ENCODE assay signal across 10 cellular contexts in the genomic region with DNA sequence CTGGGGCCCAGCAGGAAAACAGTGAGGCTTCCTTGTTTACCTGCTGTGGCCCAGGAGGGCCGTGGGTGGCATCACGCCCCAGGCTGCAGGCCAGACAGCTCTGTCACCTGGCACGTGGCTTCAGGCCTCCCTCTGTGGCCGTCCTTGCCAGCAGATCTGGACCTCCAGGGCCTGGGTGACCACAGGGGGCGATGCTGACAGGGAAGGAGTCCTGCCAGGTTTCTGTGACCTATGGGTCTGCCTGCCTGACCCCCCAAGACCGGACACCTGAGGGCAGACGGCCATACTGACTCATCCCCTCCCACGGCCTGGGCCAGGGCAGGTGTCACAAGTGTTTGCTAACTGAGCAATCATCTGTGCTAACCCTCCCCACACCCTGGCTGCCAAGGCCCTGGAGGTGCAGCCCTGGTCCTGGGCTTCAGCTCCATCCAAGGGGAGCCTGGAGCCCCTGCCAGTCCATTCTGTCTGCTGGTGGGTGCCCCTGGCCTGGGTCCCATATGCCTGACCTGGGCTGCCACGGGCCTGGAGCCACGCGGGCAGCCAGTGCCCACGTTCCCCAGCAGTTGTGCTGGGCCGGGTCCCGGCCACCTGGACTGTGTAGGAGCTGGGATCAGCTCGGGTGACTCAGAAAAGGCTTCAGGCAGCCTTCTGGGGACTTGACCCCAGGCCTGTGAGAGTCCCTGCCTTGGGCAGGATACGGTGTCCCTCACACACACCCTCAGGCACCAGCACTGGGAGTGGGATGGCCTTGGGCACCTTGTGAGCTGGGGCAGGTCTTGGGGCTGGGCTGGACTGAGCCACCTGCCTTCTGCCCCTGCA. TPM values are rescaled to one million over a fixed set of nuclear protein-coding genes. Genes with fewer than 3 reads are reported as not detected.
DNase-seq lines count a peak whose midpoint lies in the region; ATAC-seq, FAIRE-seq and TF ChIP-seq lines count a peak whose summit lies in the region.
"Had no signal": no experiment of that assay in that cellular context is flagged by ENCODE, and none has a peak within 500 bp of the region (broad histone marks: within the 10 kb centered on the region; RNA-seq: fewer than 3 reads in every experiment).

No MANE protein-coding gene starts in this region.

- no peaks in the 10 kb centered on the region for H4K20me1 ChIP-seq in GM12878 (ENCODE audit: control insufficient read depth, insufficient read depth)

- peak overlapping the region in 1 of 2 experiments; percentile 70; a peak in 4 of 6 replicates for H3K27ac ChIP-seq in A549
- H3K27ac ChIP-seq in GM12878 (ENCODE audit: control insufficient read depth, insufficient read depth) = no peak overlapping the region
- H3K27ac ChIP-seq in right lobe of liver = peak overlapping the region in 2 of 3 donors; percentile 51 to 66
- H3K27ac ChIP-seq: thoracic aorta had no signal

- H3K79me2 ChIP-seq in GM12878 (ENCODE audit: control insufficient read depth, insufficient read depth, low read length) = peaks cover 27% of the 10 kb centered on the region

- no peak overlapping the region for H3K9ac ChIP-seq in GM12878 (ENCODE audit: control insufficient read depth, insufficient read depth, low read length)

- FAIRE-seq in A549 (lab: Jason Lieb, UNC) = no peak
- no peak for FAIRE-seq in GM12878 (lab: Jason Lieb, UNC)
- FAIRE-seq: D721Med had no signal

- no peak for TF ChIP-seq CTCF in A549 (IDR thresholded peaks at IDR 0.05)
- no peak for TF ChIP-seq CTCF in GM13976 (IDR thresholded peaks at IDR 0.05; ENCODE audit: borderline replicate concordance, control extremely low read depth, extremely low read depth, insufficient read depth, missing control alignments)
- TF ChIP-seq CTCF in GM12878 (IDR thresholded peaks at IDR 0.05 in 2 of 3, conservative IDR thresholded peaks at IDR 0.05 in 1 of 3; ENCODE audit: control insufficient read depth in 2 of 3, extremely low read depth in 1 of 3, insufficient read depth in 1 of 3, low read depth in 3 of 3, low read length in 3 of 3) = no peak
- peak; percentile 23 to 44 (median 36) for TF ChIP-seq CTCF in right lobe of liver (IDR thresholded peaks at IDR 0.05)

- WGBS in A549 (ENCODE audit: missing lambda C conversion rate) = 33% methylated on average over 3 of the region's 16 CpGs
- WGBS in GM12878 (ENCODE audit: insufficient coverage, insufficient replicate concordance, low lambda C conversion rate, missing lambda C conversion rate) = 45% methylated on average over 16 of the region's 16 CpGs
- no CpG with 5 or more reads among the region's 16 CpGs for WGBS in right lobe of liver (ENCODE audit: insufficient coverage, low coverage, low lambda C conversion rate, missing lambda C conversion rate)

- TF ChIP-seq RAD21 in A549 (conservative IDR thresholded peaks at IDR 0.05 in 1 of 2, IDR thresholded peaks at IDR 0.05 in 1 of 2) (no peak), GM12878 (IDR thresholded peaks at IDR 0.05; ENCODE audit: insufficient read depth, low read depth, low read length) (no peak)

- intact Hi-C loops in GM12878 (cut with micrococcal nuclease; ENCODE audit: unreplicated experiment) (no loop called here), right lobe of liver (cut with DNase I) (no loop called here)

- POLR2A ChIA-PET in A549 (lab: Yijun Ruan, JAX) (no interaction called here), GM12878 (lab: Charles Lee) (no interaction called here)

- BruUV-seq in GM12878 (replicated peaks; lab: Mats Ljungman, UMichigan) = no TSS peak

- H3K4me1 ChIP-seq in A549 (peaks cover 29% of the 10 kb centered on the region), GM12878 (ENCODE audit: control insufficient read depth, insufficient read depth, low read length) (peaks cover 8% of the 10 kb centered on the region), right lobe of liver (peaks cover 0 to 23% (median 11%) of the 10 kb centered on the region in 4 donors)

- DNase-seq in A549 (ENCODE audit: low read depth in 1 of 2, low spot score in 1 of 2) (no peak), GM13976 (ENCODE audit: low spot score) (peak; percentile 49), GM12878 (ENCODE audit: low read depth, low spot score) (no peak), right lobe of liver (peak; percentile 92 to 96 (median 94)), mucosa of gallbladder (ENCODE audit: low spot score) (no peak)

- no peak for TF ChIP-seq EP300 in A549 (IDR thresholded peaks at IDR 0.05)
- TF ChIP-seq EP300 in GM12878 (IDR thresholded peaks at IDR 0.05; ENCODE audit: borderline replicate concordance in 1 of 2, control insufficient read depth in 1 of 2, low read depth in 2 of 2, low read length in 2 of 2) = no peak

- H3K36me3 ChIP-seq in GM12878 (ENCODE audit: control insufficient read depth in 2 of 2, insufficient read depth in 2 of 2, low read length in 1 of 2) = peaks cover 0 to 5% of the 10 kb centered on the region in 2 experiments; a peak in 3 of 4 replicates
- peaks cover 4 to 31% (median 14%) of the 10 kb centered on the region in 4 donors for H3K36me3 ChIP-seq in right lobe of liver

- RAD21 ChIA-PET in GM12878 (lab: Charles Lee; ENCODE audit: unreplicated experiment) = no interaction called here

- SMC1A ChIA-PET in GM12878 (lab: Charles Lee; ENCODE audit: uncharacterized antibody, unreplicated experiment) = no interaction called here

- H3K27me3 ChIP-seq in GM12878 (replicated peaks in 1 of 2; ENCODE audit: control insufficient read depth in 2 of 2, insufficient read depth in 2 of 2, low read length in 1 of 2) (no peaks in the 10 kb centered on the region), right lobe of liver (no peaks in the 10 kb centered on the region)

- CTCF ChIA-PET in A549 (lab: Yijun Ruan, JAX) = no interaction called here
- CTCF ChIA-PET in GM12878 (lab: Yijun Ruan, JAX) = no interaction called here

- H3K4me2 ChIP-seq in A549 (peak overlapping the region; percentile 50), GM12878 (ENCODE audit: control insufficient read depth, insufficient read depth) (no peak overlapping the region)

- H3K4me3 ChIP-seq in A549 (no peak overlapping the region), GM12878 (no peak overlapping the region), right lobe of liver (peak overlapping the region in 2 of 3 donors; percentile 5 to 6)
- H3K4me3 ChIP-seq: thoracic aorta had no signal

- no peak overlapping the region for H2AFZ ChIP-seq in GM12878 (ENCODE audit: control insufficient read depth, low read depth, low read length)

- in situ Hi-C loops in GM13976 (cut with MboI; ENCODE audit: low sequenced_read_pairs, unreplicated experiment) = no loop called here
- in situ Hi-C loops in GM12878 (cut with MboI) = no loop called here

- no peaks in the 10 kb centered on the region for H3K9me3 ChIP-seq in A549
- H3K9me3 ChIP-seq in GM12878 (replicated peaks; ENCODE audit: control insufficient read depth, insufficient read depth, low read length) = no peaks in the 10 kb centered on the region
- no peaks in the 10 kb centered on the region for H3K9me3 ChIP-seq in right lobe of liver
- H3K9me3 ChIP-seq: thoracic aorta had no signal

- TF ChIP-seq POLR2A in A549 (IDR thresholded peaks at IDR 0.05; ENCODE audit: low read length) (no peak), GM12878 (IDR thresholded peaks at IDR 0.05; ENCODE audit: low read depth, low read length) (no peak), right lobe of liver (IDR thresholded peaks at IDR 0.05) (no peak)

- no peak for ATAC-seq in A549
- ATAC-seq in GM12878 = no peak
- peak; percentile 63 to 73 (median 68) for ATAC-seq in right lobe of liver
- no peak for ATAC-seq in HG03196 (IDR thresholded peaks at IDR 0.05; ENCODE audit: unreplicated experiment)
- ATAC-seq in HG03378 (IDR thresholded peaks at IDR 0.05; ENCODE audit: unreplicated experiment) = no peak
- ATAC-seq in GM18858 (IDR thresholded peaks at IDR 0.05; ENCODE audit: unreplicated experiment) = no peak

RNA-seq across cellular contexts. Expression of gene CDC34, which starts 3.7 kb away (rescaled TPM):
- polyA plus RNA-seq in A549 (2011; rRNA removed) = 36.9 and 37.4 TPM in 2 replicates
- 82.8 and 83.4 TPM in 2 replicates for polyA plus RNA-seq in A549 (2012; cell fraction: cytosol; rRNA removed)
- 84.9 and 93.6 TPM in 2 replicates for polyA plus RNA-seq in A549 (2012; cell fraction: nucleus; rRNA removed)
- 56.3 to 62.6 TPM (median 57.6 TPM) in 3 replicates for polyA plus RNA-seq in A549 (2017; fragmentation: RNase III; extraction: RNeasy Plus Mini Kit Qiagen cat#74134 plus additional on column Dnase treatment)
- polyA minus RNA-seq in A549 (2011; rRNA and poly(A)+ RNA removed) = 29.1 and 29.2 TPM in 2 replicates
- total RNA-seq in GM12878 (2013; cell fraction: nucleolus; rRNA removed) = 16.2 and 17.0 TPM in 2 replicates
- total RNA-seq in GM12878 (2014; rRNA removed) = 48.9 and 50.5 TPM in 2 replicates
- 17.6 and 18.5 TPM in 2 replicates for total RNA-seq in GM12878 (2014; rRNA removed; fragmentation: Illumina TruSeq; extraction: Trizol)
- 41.4 and 41.9 TPM in 2 replicates for total RNA-seq in GM12878 (2021)
- polyA plus RNA-seq in GM12878 (2011; ENCODE audit: low read depth) = 7.5 TPM
- polyA plus RNA-seq in GM12878 (2011; rRNA removed) = 14.6 and 38.5 TPM in 2 replicates
- polyA plus RNA-seq in GM12878 (2011; cell fraction: cytosol; rRNA removed) = 36.8 and 52.4 TPM in 2 replicates
- polyA plus RNA-seq in GM12878 (2011; cell fraction: nucleus; rRNA removed) = 41.4 and 53.6 TPM in 2 replicates
- polyA plus RNA-seq in GM12878 (2012) = 22.7 and 23.7 TPM in 2 replicates
- polyA plus RNA-seq in GM12878 (2014; fragmentation: Illumina TruSeq; extraction: Trizol) = 5.9 and 14.9 TPM in 2 replicates
- 1 to 10 TPM in 1 of 2 experiments, under 1 TPM in 1; 0.31 to 1.3 TPM for polyA plus RNA-seq in GM12878 (2014; fragmentation: Nextera tagmentation; extraction: Ambion mirVana)
- polyA plus RNA-seq in GM12878 (2014; rRNA removed) = 43.8 and 49.3 TPM in 2 replicates
- polyA plus RNA-seq in GM12878 (2016; fragmentation: Nextera tagmentation; extraction: Ambion mirVana) = 10 to 100 TPM in 1 of 2 experiments, 1 to 10 TPM in 1; 6.9 to 41.1 TPM
- 10.9 and 19.3 TPM in 2 replicates for polyA minus RNA-seq in GM12878 (2011; rRNA and poly(A)+ RNA removed)
- 11.0 and 15.9 TPM in 2 replicates for polyA minus RNA-seq in GM12878 (2011; cell fraction: cytosol; rRNA and poly(A)+ RNA removed)
- 6.5 and 9.4 TPM in 2 replicates for polyA minus RNA-seq in GM12878 (2011; cell fraction: nucleus; rRNA and poly(A)+ RNA removed)
- 10 to 100 TPM; 44.8 to 81.8 (median 49.5) TPM for total RNA-seq in right lobe of liver
- 53.3 TPM for total RNA-seq in mucosa of gallbladder

RNA-seq across cellular contexts. Expression of gene GZMM, which starts 8.6 kb away (rescaled TPM):
- polyA plus RNA-seq in A549 (2011; rRNA removed) = not detected in 2 replicates
- polyA plus RNA-seq in A549 (2012; cell fraction: cytosol; rRNA removed) = 0.11 and 0.14 TPM in 2 replicates
- polyA plus RNA-seq in A549 (2012; cell fraction: nucleus; rRNA removed) = 0.39 and 0.64 TPM in 2 replicates
- polyA plus RNA-seq in A549 (2017; fragmentation: RNase III; extraction: RNeasy Plus Mini Kit Qiagen cat#74134 plus additional on column Dnase treatment) = 0.11 TPM in 1 of 3 replicates, not detected in the others
- polyA minus RNA-seq in A549 (2011; rRNA and poly(A)+ RNA removed) = not detected in 2 replicates
- total RNA-seq in GM12878 (2013; cell fraction: nucleolus; rRNA removed) = not detected in 2 replicates
- total RNA-seq in GM12878 (2014; rRNA removed) = not detected in 2 replicates
- not detected in 2 replicates for total RNA-seq in GM12878 (2014; rRNA removed; fragmentation: Illumina TruSeq; extraction: Trizol)
- 0.23 TPM in 1 of 2 replicates, not detected in the other for total RNA-seq in GM12878 (2021)
- not detected for polyA plus RNA-seq in GM12878 (2011; ENCODE audit: low read depth)
- 0.24 and 0.48 TPM in 2 replicates for polyA plus RNA-seq in GM12878 (2011; rRNA removed)
- polyA plus RNA-seq in GM12878 (2011; cell fraction: cytosol; rRNA removed) = 1.4 and 1.6 TPM in 2 replicates
- 0.51 and 1.8 TPM in 2 replicates for polyA plus RNA-seq in GM12878 (2011; cell fraction: nucleus; rRNA removed)
- not detected in 2 replicates for polyA plus RNA-seq in GM12878 (2012)
- polyA plus RNA-seq in GM12878 (2014; fragmentation: Illumina TruSeq; extraction: Trizol) = not detected in 2 replicates
- not detected for polyA plus RNA-seq in GM12878 (2014; fragmentation: Nextera tagmentation; extraction: Ambion mirVana)
- polyA plus RNA-seq in GM12878 (2014; rRNA removed) = 0.09 TPM in 2 replicates
- not detected for polyA plus RNA-seq in GM12878 (2016; fragmentation: Nextera tagmentation; extraction: Ambion mirVana)
- polyA minus RNA-seq in GM12878 (2011; rRNA and poly(A)+ RNA removed) = 0.98 TPM in 1 of 2 replicates, not detected in the other
- not detected in 2 replicates for polyA minus RNA-seq in GM12878 (2011; cell fraction: cytosol; rRNA and poly(A)+ RNA removed)
- not detected in 2 replicates for polyA minus RNA-seq in GM12878 (2011; cell fraction: nucleus; rRNA and poly(A)+ RNA removed)
- under 1 TPM in 3 of 6 experiments, not detected in 3; 0.59 to 0.95 (median 0.74) TPM for total RNA-seq in right lobe of liver
- total RNA-seq in mucosa of gallbladder = 2.7 TPM

RNA-seq across cellular contexts. Expression of gene TPGS1, which starts 27.9 kb away (rescaled TPM):
- polyA plus RNA-seq in A549 (2011; rRNA removed) (2.3 and 2.7 TPM in 2 replicates), A549 (2017; fragmentation: RNase III; extraction: RNeasy Plus Mini Kit Qiagen cat#74134 plus additional on column Dnase treatment) (12.5 to 13.8 TPM (median 13.1 TPM) in 3 replicates), GM12878 (2011; rRNA removed) (0.26 and 0.86 TPM in 2 replicates), GM12878 (2014; fragmentation: Illumina TruSeq; extraction: Trizol) (0.24 TPM in 1 of 2 replicates, not detected in the other), GM12878 (2014; fragmentation: Nextera tagmentation; extraction: Ambion mirVana) (not detected), GM12878 (2014; rRNA removed) (18.1 and 21.3 TPM in 2 replicates), GM12878 (2016; fragmentation: Nextera tagmentation; extraction: Ambion mirVana) (10 to 100 TPM in 1 of 2 experiments, 1 to 10 TPM in 1; 1.3 to 14.1 TPM)
- polyA plus RNA-seq in A549 (2012; cell fraction: cytosol; rRNA removed) = 16.0 and 27.9 TPM in 2 replicates
- 22.3 and 42.1 TPM in 2 replicates for polyA plus RNA-seq in A549 (2012; cell fraction: nucleus; rRNA removed)
- polyA minus RNA-seq in A549 (2011; rRNA and poly(A)+ RNA removed) = 1.1 TPM in 2 replicates
- total RNA-seq in GM12878 (2013; cell fraction: nucleolus; rRNA removed) = 5.4 and 6.8 TPM in 2 replicates
- total RNA-seq in GM12878 (2014; rRNA removed) (19.3 and 24.7 TPM in 2 replicates), GM12878 (2014; rRNA removed; fragmentation: Illumina TruSeq; extraction: Trizol) (0.46 and 0.72 TPM in 2 replicates), GM12878 (2021) (20.4 and 21.5 TPM in 2 replicates), right lobe of liver (10 to 100 TPM in 3 of 6 experiments, 1 to 10 TPM in 3; 8.2 to 42.2 (median 10.3) TPM), mucosa of gallbladder (33.8 TPM)
- polyA plus RNA-seq in GM12878 (2011; ENCODE audit: low read depth) = 0.42 TPM
- 1.7 and 5.1 TPM in 2 replicates for polyA plus RNA-seq in GM12878 (2011; cell fraction: cytosol; rRNA removed)
- 2.8 and 4.9 TPM in 2 replicates for polyA plus RNA-seq in GM12878 (2011; cell fraction: nucleus; rRNA removed)
- 4.8 and 5.9 TPM in 2 replicates for polyA plus RNA-seq in GM12878 (2012)
- polyA minus RNA-seq in GM12878 (2011; rRNA and poly(A)+ RNA removed) = 0.95 and 1.7 TPM in 2 replicates
- 2.4 TPM in 1 of 2 replicates, not detected in the other for polyA minus RNA-seq in GM12878 (2011; cell fraction: cytosol; rRNA and poly(A)+ RNA removed)
- polyA minus RNA-seq in GM12878 (2011; cell fraction: nucleus; rRNA and poly(A)+ RNA removed) = 2.1 and 4.2 TPM in 2 replicates

RNA-seq across cellular contexts. Expression of gene BSG, which starts 37.2 kb away (rescaled TPM):
- polyA plus RNA-seq in A549 (2011; rRNA removed) (237 and 285 TPM in 2 replicates), A549 (2017; fragmentation: RNase III; extraction: RNeasy Plus Mini Kit Qiagen cat#74134 plus additional on column Dnase treatment) (528 to 583 TPM (median 579 TPM) in 3 replicates), GM12878 (2011; rRNA removed) (66.3 and 248 TPM in 2 replicates), GM12878 (2014; fragmentation: Illumina TruSeq; extraction: Trizol) (22.1 and 60.8 TPM in 2 replicates), GM12878 (2014; fragmentation: Nextera tagmentation; extraction: Ambion mirVana) (1 to 10 TPM; 2.8 to 9.5 TPM), GM12878 (2014; rRNA removed) (151 and 202 TPM in 2 replicates), GM12878 (2016; fragmentation: Nextera tagmentation; extraction: Ambion mirVana) (100 to 1,000 TPM; 288 to 297 TPM)
- polyA plus RNA-seq in A549 (2012; cell fraction: cytosol; rRNA removed) = 453 and 544 TPM in 2 replicates
- polyA plus RNA-seq in A549 (2012; cell fraction: nucleus; rRNA removed) = 893 and 1,029 TPM in 2 replicates
- 251 and 294 TPM in 2 replicates for polyA minus RNA-seq in A549 (2011; rRNA and poly(A)+ RNA removed)
- total RNA-seq in GM12878 (2013; cell fraction: nucleolus; rRNA removed) = 235 and 258 TPM in 2 replicates
- total RNA-seq in GM12878 (2014; rRNA removed) (209 and 247 TPM in 2 replicates), GM12878 (2014; rRNA removed; fragmentation: Illumina TruSeq; extraction: Trizol) (53.5 and 64.8 TPM in 2 replicates), GM12878 (2021) (244 and 253 TPM in 2 replicates), right lobe of liver (100 to 1,000 TPM in 4 of 6 experiments, 10 to 100 TPM in 2; 88.6 to 369 (median 124) TPM), mucosa of gallbladder (480 TPM)
- polyA plus RNA-seq in GM12878 (2011; ENCODE audit: low read depth) = 54.3 TPM
- 257 and 342 TPM in 2 replicates for polyA plus RNA-seq in GM12878 (2011; cell fraction: cytosol; rRNA removed)
- polyA plus RNA-seq in GM12878 (2011; cell fraction: nucleus; rRNA removed) = 260 and 337 TPM in 2 replicates
- polyA plus RNA-seq in GM12878 (2012) = 173 and 195 TPM in 2 replicates
- 137 and 184 TPM in 2 replicates for polyA minus RNA-seq in GM12878 (2011; rRNA and poly(A)+ RNA removed)
- polyA minus RNA-seq in GM12878 (2011; cell fraction: cytosol; rRNA and poly(A)+ RNA removed) = 137 and 151 TPM in 2 replicates
- 45.3 and 89.1 TPM in 2 replicates for polyA minus RNA-seq in GM12878 (2011; cell fraction: nucleus; rRNA and poly(A)+ RNA removed)

RNA-seq across cellular contexts. Expression of gene MADCAM1, which starts 38.9 kb away (rescaled TPM):
- polyA plus RNA-seq in A549 (2011; rRNA removed) = 0.06 and 0.09 TPM in 2 replicates
- polyA plus RNA-seq in A549 (2012; cell fraction: cytosol; rRNA removed) = 0.25 and 0.35 TPM in 2 replicates
- polyA plus RNA-seq in A549 (2012; cell fraction: nucleus; rRNA removed) = 0.51 and 0.73 TPM in 2 replicates
- polyA plus RNA-seq in A549 (2017; fragmentation: RNase III; extraction: RNeasy Plus Mini Kit Qiagen cat#74134 plus additional on column Dnase treatment) = 0.25 to 0.41 TPM (median 0.34 TPM) in 3 replicates
- polyA minus RNA-seq in A549 (2011; rRNA and poly(A)+ RNA removed) = not detected in 2 replicates
- total RNA-seq in GM12878 (2013; cell fraction: nucleolus; rRNA removed) = 0.47 and 1.0 TPM in 2 replicates
- not detected in 2 replicates for total RNA-seq in GM12878 (2014; rRNA removed)
- total RNA-seq in GM12878 (2014; rRNA removed; fragmentation: Illumina TruSeq; extraction: Trizol) = not detected in 2 replicates
- 0.16 and 0.31 TPM in 2 replicates for total RNA-seq in GM12878 (2021)
- polyA plus RNA-seq in GM12878 (2011; ENCODE audit: low read depth) = 0.14 TPM
- polyA plus RNA-seq in GM12878 (2011; rRNA removed) = not detected in 2 replicates
- 0.28 TPM in 1 of 2 replicates, not detected in the other for polyA plus RNA-seq in GM12878 (2011; cell fraction: cytosol; rRNA removed)
- polyA plus RNA-seq in GM12878 (2011; cell fraction: nucleus; rRNA removed) = 1.3 and 1.4 TPM in 2 replicates
- 0.62 and 0.76 TPM in 2 replicates for polyA plus RNA-seq in GM12878 (2012)
- 0.06 TPM in 1 of 2 replicates, not detected in the other for polyA plus RNA-seq in GM12878 (2014; fragmentation: Illumina TruSeq; extraction: Trizol)
- polyA plus RNA-seq in GM12878 (2014; fragmentation: Nextera tagmentation; extraction: Ambion mirVana) = not detected
- 0.19 and 0.24 TPM in 2 replicates for polyA plus RNA-seq in GM12878 (2014; rRNA removed)
- under 1 TPM; 0.31 to 0.32 TPM for polyA plus RNA-seq in GM12878 (2016; fragmentation: Nextera tagmentation; extraction: Ambion mirVana)
- 0.21 TPM in 1 of 2 replicates, not detected in the other for polyA minus RNA-seq in GM12878 (2011; rRNA and poly(A)+ RNA removed)
- not detected in 2 replicates for polyA minus RNA-seq in GM12878 (2011; cell fraction: cytosol; rRNA and poly(A)+ RNA removed)
- 0.36 and 0.57 TPM in 2 replicates for polyA minus RNA-seq in GM12878 (2011; cell fraction: nucleus; rRNA and poly(A)+ RNA removed)
- under 1 TPM; 0.11 to 0.69 (median 0.31) TPM for total RNA-seq in right lobe of liver
- 5.8 TPM for total RNA-seq in mucosa of gallbladder

Comparison
In these comparisons a context has a peak if more than half of its experiments do, and no peak if none do; other contexts are left out.
1. ATAC-seq: peak in right lobe of liver (4 of 4); none in A549 (0 of 2), GM12878 (single experiment), HG03196 (single experiment), HG03378 (single experiment) and GM18858 (single experiment).
2. DNase-seq: peak in GM13976 (single experiment) and right lobe of liver (3 of 3); none in A549 (0 of 2), GM12878 (single experiment) and mucosa of gallbladder (single experiment).
3. H3K4me3 ChIP-seq: peak in right lobe of liver (2 of 3); none in A549 (single experiment) and GM12878 (single experiment).
4. CTCF ChIP-seq: peak in right lobe of liver (4 of 4); none in A549 (single experiment), GM13976 (single experiment) and GM12878 (0 of 3).
5. Of the 24 proteins assayed by ChIP-seq in both GM12878 and A549: peak only in GM12878: BCL3; only in A549: MAX; in both: none; in neither: 21; mixed calls (peak in some experiments, not most) for 1.